In genomic region chr11:13896990-13897353, GRCh38 we compare ENCODE assay signal across 14 cellular contexts.
DNase-seq lines count a peak whose midpoint lies in the region; ATAC-seq and TF ChIP-seq lines count a peak whose summit lies in the region.
"Had no signal": no experiment of that assay in that cellular context is flagged by ENCODE, and none has a peak within 500 bp of the region (broad histone marks: within the 10 kb centered on the region; RNA-seq: fewer than 3 reads in every experiment).

No MANE protein-coding gene starts in this region.

- H3K79me2 ChIP-seq in OCI-LY7 (ENCODE audit: insufficient read depth, low read depth, low read length) = no peaks in the 10 kb centered on the region

- no peaks in the 10 kb centered on the region for H3K79me1 ChIP-seq in neuronal stem cell (ENCODE audit: low read depth, low read length)

- no CpG with 5 or more reads among the region's 7 CpGs for WGBS in neuronal stem cell (ENCODE audit: extremely low coverage in 2 of 2, insufficient read length in 2 of 2, insufficient replicate concordance in 1 of 2), 2 donors
- whole genome bisulfite sequencing in psoas muscle, 3 donors = 83 to 86% (median 85%) methylated on average over 7 of the region's 7 CpGs

- H2BK5ac ChIP-seq in neuronal stem cell (ENCODE audit: low read length) = no peak overlapping the region

- intact Hi-C loops in OCI-LY7 (cut with micrococcal nuclease; ENCODE audit: unreplicated experiment) = loop anchor here (1.0 to 2.0 kb wide), 2 partner anchors 27 to 36 kb away; no protein-coding TSS in a partner anchor
- intact Hi-C loops in lower lobe of right lung (cut with DNase I) = no loop called here
- intact Hi-C loops in left ventricle myocardium superior (cut with micrococcal nuclease) = no loop called here
- intact Hi-C loops in psoas muscle (cut with DNase I) = no loop called here

- no peak overlapping the region for H2BK120ac ChIP-seq in neuronal stem cell (ENCODE audit: low read depth, low read length)

- no peak overlapping the region for H3K27ac ChIP-seq in BLaER1 treated with 17β-estradiol and CSF1 and Interleukin-3, amounts not matched to agents 10 nM and 100 nM
- H3K27ac ChIP-seq in OCI-LY7 (ENCODE audit: low read depth, low read length, poor library complexity, severe bottlenecking) = peak overlapping the region; percentile 92
- H3K27ac ChIP-seq in lower lobe of right lung = no peak overlapping the region
- no peak overlapping the region for H3K27ac ChIP-seq in neuronal stem cell (replicated peaks; ENCODE audit: low read length)
- H3K27ac ChIP-seq in psoas muscle = no peak overlapping the region

- peaks cover 5 to 18% (median 13%) of the 10 kb centered on the region in 10 experiments; a peak in 16 of 20 replicates for H3K4me1 ChIP-seq in BLaER1 treated with 17β-estradiol and CSF1 and Interleukin-3, amounts not matched to agents 10 nM and 100 nM
- H3K4me1 ChIP-seq in OCI-LY7 (ENCODE audit: insufficient read depth, low read length, poor library complexity, severe bottlenecking) (peaks cover 67% of the 10 kb centered on the region), lower lobe of right lung (no peaks in the 10 kb centered on the region), neuronal stem cell (ENCODE audit: control insufficient read depth in 2 of 2, insufficient read depth in 1 of 2, low read depth in 1 of 2, low read length in 2 of 2) (peaks cover 0 to 7% of the 10 kb centered on the region in 2 donors), psoas muscle (no peaks in the 10 kb centered on the region)
- H3K4me1 ChIP-seq: BE2C, HAP-1 had no signal

- H4K91ac ChIP-seq in neuronal stem cell (ENCODE audit: low read depth, low read length, poor library complexity) = no peak overlapping the region

- TF ChIP-seq CTCF in OCI-LY7 (conservative IDR thresholded peaks at IDR 0.05; ENCODE audit: low read length) (no peak), lower lobe of right lung (IDR thresholded peaks at IDR 0.05) (no peak), psoas muscle (IDR thresholded peaks at IDR 0.05) (no peak)

- no peaks in the 10 kb centered on the region for H3K36me3 ChIP-seq in BLaER1 treated with 17β-estradiol and CSF1 and Interleukin-3, amounts not matched to agents 10 nM and 100 nM
- no peaks in the 10 kb centered on the region for H3K36me3 ChIP-seq in OCI-LY7 (ENCODE audit: insufficient read depth, low read length)
- no peaks in the 10 kb centered on the region for H3K36me3 ChIP-seq in lower lobe of right lung
- no peaks in the 10 kb centered on the region for H3K36me3 ChIP-seq in neuronal stem cell (replicated peaks in 1 of 2; ENCODE audit: control insufficient read depth in 2 of 2, insufficient read depth in 2 of 2, low read length in 2 of 2)
- H3K36me3 ChIP-seq in psoas muscle (ENCODE audit: insufficient read depth in 1 of 2, low read depth in 1 of 2) = no peaks in the 10 kb centered on the region
- H3K36me3 ChIP-seq: BE2C, HAP-1 had no signal

- no peaks in the 10 kb centered on the region for H3K9me3 ChIP-seq in BLaER1 treated with 17β-estradiol and CSF1 and Interleukin-3, amounts not matched to agents 10 nM and 100 nM (replicated peaks in 1 of 11)
- H3K9me3 ChIP-seq in OCI-LY7 (ENCODE audit: low read length) (no peaks in the 10 kb centered on the region), lower lobe of right lung (no peaks in the 10 kb centered on the region), neuronal stem cell (replicated peaks in 1 of 2; ENCODE audit: control insufficient read depth in 2 of 2, insufficient read depth in 1 of 2, low read depth in 1 of 2, low read length in 2 of 2) (no peaks in the 10 kb centered on the region), psoas muscle (no peaks in the 10 kb centered on the region)
- H3K9me3 ChIP-seq: BE2C, Caco-2, HAP-1 had no signal

- no peaks in the 10 kb centered on the region for H3K9me2 ChIP-seq in OCI-LY7 (ENCODE audit: insufficient read depth, low read length)

- no peak overlapping the region for H2AK5ac ChIP-seq in neuronal stem cell (ENCODE audit: low read depth, low read length)

- H3K4me3 ChIP-seq in BLaER1 treated with 17β-estradiol and CSF1 and Interleukin-3, amounts not matched to agents 10 nM and 100 nM = no peak overlapping the region
- H3K4me3 ChIP-seq in OCI-LY7 (ENCODE audit: low read depth, low read length, poor library complexity, severe bottlenecking) = peak overlapping the region; percentile 34
- H3K4me3 ChIP-seq in lower lobe of right lung = no peak overlapping the region
- H3K4me3 ChIP-seq in neuronal stem cell (ENCODE audit: low read length in 2 of 2) = no peak overlapping the region
- no peak overlapping the region for H3K4me3 ChIP-seq in psoas muscle
- H3K4me3 ChIP-seq: HAP-1 had no signal

- H3K4ac ChIP-seq in neuronal stem cell (ENCODE audit: low read length) = no peak overlapping the region

- H2BK12ac ChIP-seq in neuronal stem cell (ENCODE audit: low read length) = no peak overlapping the region

- ATAC-seq in lower lobe of right lung (peak; percentile 27 to 40), left ventricle myocardium superior (no peak), psoas muscle (no peak)

- peak overlapping the region; percentile 2 for H3K18ac ChIP-seq in neuronal stem cell (ENCODE audit: low read length)

- peak overlapping the region in 9 of 11 experiments; percentile 4 to 78 (median 67); a peak in 12 of 22 replicates for H3K4me2 ChIP-seq in BLaER1 treated with 17β-estradiol and CSF1 and Interleukin-3, amounts not matched to agents 10 nM and 100 nM
- peak overlapping the region; percentile 71 for H3K4me2 ChIP-seq in OCI-LY7 (ENCODE audit: low read length)
- H3K4me2 ChIP-seq in neuronal stem cell (ENCODE audit: insufficient read depth, low read length, poor library complexity, severe bottlenecking) = no peak overlapping the region

- no peak overlapping the region for H3K9ac ChIP-seq in BLaER1 treated with 17β-estradiol and CSF1 and Interleukin-3, amounts not matched to agents 10 nM and 100 nM
- H3K9ac ChIP-seq in neuronal stem cell (ENCODE audit: low read depth, low read length, poor library complexity) = no peak overlapping the region

- H2AFZ ChIP-seq in OCI-LY7 (ENCODE audit: low read length) (peak overlapping the region; percentile 64; the same call in 1 of the 2 replicates), neuronal stem cell (ENCODE audit: low read length) (no peak overlapping the region)

- H3K27me3 ChIP-seq in BLaER1 treated with 17β-estradiol and CSF1 and Interleukin-3, amounts not matched to agents 10 nM and 100 nM = no peaks in the 10 kb centered on the region
- H3K27me3 ChIP-seq in lower lobe of right lung (ENCODE audit: low read depth) (no peaks in the 10 kb centered on the region), neuronal stem cell (ENCODE audit: control insufficient read depth in 3 of 3, insufficient read depth in 3 of 3, low read depth in 1 of 3, low read length in 3 of 3) (no peaks in the 10 kb centered on the region), psoas muscle (ENCODE audit: insufficient read depth in 3 of 3, low read length in 2 of 3) (no peaks in the 10 kb centered on the region)
- H3K27me3 ChIP-seq: BE2C had no signal

- POLR2A ChIA-PET in OCI-LY7 (lab: Charles Lee) = interaction anchor here (1.0 to 3.2 kb wide), 6 partner anchors 11 to 29 kb away, joined by 3 to 19 read pairs (median 4); no protein-coding TSS in a partner anchor

- DNase-seq in OCI-LY7 (ENCODE audit: low spot score) (peak; percentile 40), lower lobe of right lung (no peak), neuronal stem cell (ENCODE audit: low spot score) (no peak), left ventricle myocardium superior (no peak), psoas muscle (no peak), Kasumi-1 (lab: John Stamatoyannopoulos, UW) (no peak), SW480 (ENCODE audit: low spot score) (no peak)
- DNase-seq: BE2C; Caco-2; CD8-positive, alpha-beta memory T cell; DND-41; GF-D8 had no signal

- H2BK15ac ChIP-seq in neuronal stem cell (ENCODE audit: low read length) = no peak overlapping the region

- H3K23ac ChIP-seq in neuronal stem cell (ENCODE audit: low read depth, low read length, poor library complexity) = no peak overlapping the region

- H4K8ac ChIP-seq in neuronal stem cell (ENCODE audit: low read depth, low read length) = no peak overlapping the region

- CTCF ChIA-PET in OCI-LY7 (lab: Charles Lee; ENCODE audit: unreplicated experiment) = no interaction called here

- BruUV-seq in OCI-LY7 (replicated peaks; lab: Mats Ljungman, UMichigan) = no TSS peak

- H4K20me1 ChIP-seq in BLaER1 treated with 17β-estradiol and CSF1 and Interleukin-3, amounts not matched to agents 10 nM and 100 nM = no peaks in the 10 kb centered on the region
- no peaks in the 10 kb centered on the region for H4K20me1 ChIP-seq in OCI-LY7 (ENCODE audit: insufficient read depth, low read length)

- H3K14ac ChIP-seq in neuronal stem cell (ENCODE audit: low read length) = no peak overlapping the region

Comparison
In these comparisons a context has a peak if more than half of its experiments do, and no peak if none do; other contexts are left out.
1. ATAC-seq: peak in lower lobe of right lung (2 of 2); none in left ventricle myocardium superior (single experiment) and psoas muscle (0 of 4).